ENCODE assay signal across 1 cellular context in the genomic region with DNA sequence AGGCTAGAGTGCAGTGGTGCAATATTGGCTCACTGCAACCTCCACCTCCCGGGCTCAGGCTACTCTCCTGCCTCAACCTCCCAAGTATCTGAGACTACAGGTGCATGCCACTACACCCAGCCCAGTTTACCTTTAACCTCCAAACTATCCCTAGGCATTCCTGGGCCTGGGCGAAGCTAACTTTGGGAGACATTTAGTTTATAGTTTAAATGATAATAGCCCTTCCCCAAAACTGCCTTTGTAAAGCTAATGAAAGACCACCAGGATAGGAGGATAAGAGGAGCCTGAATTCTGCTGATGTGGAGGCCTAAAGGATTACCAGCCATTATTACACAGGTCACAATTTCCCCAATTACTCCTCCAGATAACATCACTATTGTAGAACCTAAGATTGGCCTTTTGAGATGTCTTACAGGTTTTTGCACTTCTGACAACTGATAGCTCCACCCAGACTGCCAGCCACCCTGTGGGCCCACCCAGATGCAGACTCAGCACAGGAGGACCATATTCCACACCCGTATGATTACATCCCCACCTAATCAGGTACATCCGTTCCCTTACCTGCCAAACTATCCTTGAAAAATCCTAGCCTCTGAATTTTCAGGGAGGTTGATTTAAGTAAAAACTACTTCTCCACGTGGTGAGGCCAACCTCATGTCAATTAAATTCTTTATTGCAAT.
TF ChIP-seq lines count a peak whose summit lies in the region.

No MANE protein-coding gene starts in this region.

TF ChIP-seq in GM23338, 12 proteins besides CTCF, POLR2A, EP300 and RAD21:
- no peak for TF ChIP-seq ZNF114 (CRISPR knock-in tag; IDR thresholded peaks at IDR 0.05)
- TF ChIP-seq NANOG (IDR thresholded peaks at IDR 0.05; ENCODE audit: borderline replicate concordance) = 0 out of 2 replicates have a peak, but pooled peaks have one; percentile 49
